Comparison of ENCODE assay signal across 24 cellular contexts in the genomic region with DNA sequence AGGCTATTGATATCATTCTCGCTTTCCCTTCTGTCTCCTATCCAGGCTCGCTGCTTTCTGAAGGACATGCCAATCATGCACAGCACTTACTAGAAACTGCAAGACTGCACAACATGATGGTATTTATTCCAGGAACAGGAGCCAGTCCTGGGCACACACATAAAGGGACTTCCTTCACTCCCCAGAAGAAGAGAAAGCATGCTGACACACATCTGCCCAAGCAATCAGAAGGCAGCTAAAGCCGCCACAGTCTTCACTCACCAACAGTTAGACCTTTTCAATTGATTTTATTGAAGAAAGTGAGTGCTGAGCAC.
DNase-seq lines count a peak whose midpoint lies in the region; ATAC-seq and TF ChIP-seq lines count a peak whose summit lies in the region.
"Had no signal": no experiment of that assay in that cellular context is flagged by ENCODE, and none has a peak within 500 bp of the region (broad histone marks: within the 10 kb centered on the region; RNA-seq: fewer than 3 reads in every experiment).

No MANE protein-coding gene starts in this region.

- H4K91ac ChIP-seq in neuronal stem cell (ENCODE audit: low read depth, low read length, poor library complexity) = no peak overlapping the region

- DNase-seq in SJCRH30 = no peak
- peak in 1 of 2 donors; percentile 16 for DNase-seq in fibroblast of lung (ENCODE audit: low read depth in 2 of 2)
- DNase-seq in neuronal stem cell (ENCODE audit: low spot score) = no peak
- DNase-seq in tibial artery = no peak
- DNase-seq in head of caudate nucleus = no peak
- no peak for DNase-seq in SW480 (ENCODE audit: low spot score)
- DNase-seq: activated CD4-positive, alpha-beta T cell treated with anti-CD3 and anti-CD28 coated beads, Interleukin-2, amount 10 ng/mL, durations not matched to agents 24 days and 14 days; activated gamma-delta T cell; activated naive CD8-positive, alpha-beta T cell treated with anti-CD3 and anti-CD28 coated beads, Interleukin-2, amount 10 ng/mL, durations not matched to agents 7 days and 5 days; activated T-cell treated with anti-CD3 and anti-CD28 coated beads, Interleukin-2, amount 50 U/mL, for 24 hours; DND-41; KG1; kidney; lower lobe of right lung; NCI-H1417 treated with DMSO at 0.1 percent for 48 hours; NCI-H2081 treated with DMSO at 0.1 percent for 48 hours; NCI-H226; NCI-H748 treated with DMSO at 0.1 percent for 48 hours; spleen; upper lobe of right lung; WERI-Rb-1 had no signal

- no peak overlapping the region for H2BK5ac ChIP-seq in neuronal stem cell (ENCODE audit: low read length)

- H4K20me1 ChIP-seq in fibroblast of lung (ENCODE audit: control insufficient read depth, extremely low read depth, insufficient read depth, low read length) = no peaks in the 10 kb centered on the region

- H3K27me3 ChIP-seq in SJCRH30 (no peaks in the 10 kb centered on the region), fibroblast of lung (ENCODE audit: control insufficient read depth, insufficient read depth, low read length) (no peaks in the 10 kb centered on the region), neuronal stem cell (ENCODE audit: control insufficient read depth in 3 of 3, insufficient read depth in 3 of 3, low read depth in 1 of 3, low read length in 3 of 3) (no peaks in the 10 kb centered on the region), tibial artery (no peaks in the 10 kb centered on the region)
- H3K27me3 ChIP-seq: ascending aorta, spleen, upper lobe of right lung had no signal

- TF ChIP-seq CTCF in fibroblast of lung (conservative IDR thresholded peaks at IDR 0.05 in 1 of 2, IDR thresholded peaks at IDR 0.05 in 1 of 2; ENCODE audit: low read depth in 1 of 2, low read length in 2 of 2) = no peak
- TF ChIP-seq CTCF in tibial artery (IDR thresholded peaks at IDR 0.05) = no peak

- no peak overlapping the region for H2BK120ac ChIP-seq in neuronal stem cell (ENCODE audit: low read depth, low read length)

- H2BK12ac ChIP-seq in neuronal stem cell (ENCODE audit: low read length) = no peak overlapping the region

- ATAC-seq in HG02840 (IDR thresholded peaks at IDR 0.05; ENCODE audit: low FRiP score, unreplicated experiment) = no peak
- ATAC-seq: HCT116, lower lobe of right lung, upper lobe of right lung had no signal

- H2BK15ac ChIP-seq in neuronal stem cell (ENCODE audit: low read length) = no peak overlapping the region

- no peak overlapping the region for H3K23ac ChIP-seq in neuronal stem cell (ENCODE audit: low read depth, low read length, poor library complexity)

- H3K79me2 ChIP-seq in fibroblast of lung (ENCODE audit: control insufficient read depth, insufficient read depth, low read length) = no peaks in the 10 kb centered on the region

- intact Hi-C loops in tibial artery (cut with DNase I; ENCODE audit: low total_unique reads) = no loop called here
- intact Hi-C loops in head of caudate nucleus (cut with DNase I) = no loop called here

- H4K8ac ChIP-seq in neuronal stem cell (ENCODE audit: low read depth, low read length) = no peak overlapping the region

- no peak overlapping the region for H3K4ac ChIP-seq in neuronal stem cell (ENCODE audit: low read length)

- peak overlapping the region; percentile 13 for H3K4me2 ChIP-seq in fibroblast of lung (ENCODE audit: extremely low read depth, insufficient read depth, low read length)
- no peak overlapping the region for H3K4me2 ChIP-seq in neuronal stem cell (ENCODE audit: insufficient read depth, low read length, poor library complexity, severe bottlenecking)

- H3K9me3 ChIP-seq in SJCRH30 (replicated peaks) (0 out of 2 replicates have a peak, but pooled peaks cover 3% of the 10 kb centered on the region), fibroblast of lung (ENCODE audit: control insufficient read depth, insufficient read depth, low read depth, low read length) (no peaks in the 10 kb centered on the region), neuronal stem cell (replicated peaks in 1 of 2; ENCODE audit: control insufficient read depth in 2 of 2, insufficient read depth in 1 of 2, low read depth in 1 of 2, low read length in 2 of 2) (no peaks in the 10 kb centered on the region), tibial artery (no peaks in the 10 kb centered on the region)
- H3K9me3 ChIP-seq: ascending aorta, lower lobe of right lung, upper lobe of right lung had no signal

- H3K4me1 ChIP-seq in SJCRH30 = peaks cover 6% of the 10 kb centered on the region
- no peaks in the 10 kb centered on the region for H3K4me1 ChIP-seq in fibroblast of lung (ENCODE audit: control insufficient read depth, extremely low read depth, insufficient read depth, low read length)
- peaks cover 0 to 3% of the 10 kb centered on the region in 2 donors for H3K4me1 ChIP-seq in neuronal stem cell (ENCODE audit: control insufficient read depth in 2 of 2, insufficient read depth in 1 of 2, low read depth in 1 of 2, low read length in 2 of 2)
- H3K4me1 ChIP-seq in tibial artery = peaks cover 0 to 3% (median 0%) of the 10 kb centered on the region in 4 donors
- H3K4me1 ChIP-seq: ascending aorta, lower lobe of right lung, spleen, upper lobe of right lung had no signal

- H3K4me3 ChIP-seq in SJCRH30 (peak overlapping the region; percentile 44), fibroblast of lung (replicated peaks in 1 of 4; ENCODE audit: control extremely low read depth in 1 of 4, insufficient read depth in 1 of 4, low read depth in 3 of 4, low read length in 4 of 4) (peak overlapping the region in 2 of 4 experiments; percentile 15 to 33), neuronal stem cell (ENCODE audit: low read length in 2 of 2) (no peak overlapping the region), tibial artery (peak overlapping the region; percentile 7 to 24)
- H3K4me3 ChIP-seq: ascending aorta, lower lobe of right lung, spleen, upper lobe of right lung had no signal

- H3K27ac ChIP-seq in SJCRH30 (peak overlapping the region; percentile 71), fibroblast of lung (ENCODE audit: insufficient read depth, low read length) (no peak overlapping the region), neuronal stem cell (replicated peaks; ENCODE audit: low read length) (no peak overlapping the region), tibial artery (no peak overlapping the region)
- H3K27ac ChIP-seq: ascending aorta, lower lobe of right lung, upper lobe of right lung, WERI-Rb-1 had no signal

- H3K18ac ChIP-seq in neuronal stem cell (ENCODE audit: low read length) = no peak overlapping the region

- no peak overlapping the region for H3K14ac ChIP-seq in neuronal stem cell (ENCODE audit: low read length)

- H3K79me1 ChIP-seq in neuronal stem cell (ENCODE audit: low read depth, low read length) = no peaks in the 10 kb centered on the region

- H3K9ac ChIP-seq in fibroblast of lung (ENCODE audit: insufficient read depth, low read length) = no peak overlapping the region
- H3K9ac ChIP-seq in neuronal stem cell (ENCODE audit: low read depth, low read length, poor library complexity) = no peak overlapping the region

- no peaks in the 10 kb centered on the region for H3K36me3 ChIP-seq in SJCRH30
- no peaks in the 10 kb centered on the region for H3K36me3 ChIP-seq in fibroblast of lung (ENCODE audit: control insufficient read depth, insufficient read depth, low read length)
- no peaks in the 10 kb centered on the region for H3K36me3 ChIP-seq in neuronal stem cell (replicated peaks in 1 of 2; ENCODE audit: control insufficient read depth in 2 of 2, insufficient read depth in 2 of 2, low read length in 2 of 2)
- H3K36me3 ChIP-seq in tibial artery = no peaks in the 10 kb centered on the region
- H3K36me3 ChIP-seq: ascending aorta, lower lobe of right lung, spleen, upper lobe of right lung, WERI-Rb-1 had no signal

- H2AK5ac ChIP-seq in neuronal stem cell (ENCODE audit: low read depth, low read length) = no peak overlapping the region

- WGBS in neuronal stem cell (ENCODE audit: extremely low coverage in 2 of 2, insufficient read length in 2 of 2, insufficient replicate concordance in 1 of 2), 2 donors = no CpG with 5 or more reads among the region's 3 CpGs

- H2AFZ ChIP-seq in fibroblast of lung (ENCODE audit: low read length) (peak overlapping the region; percentile 22), neuronal stem cell (ENCODE audit: low read length) (peak overlapping the region; percentile 27)

Comparison
In these comparisons a context has a peak if more than half of its experiments do, and no peak if none do; other contexts are left out.
1. H3K4me3 ChIP-seq: peak in SJCRH30 (single experiment) and tibial artery (2 of 2); none in neuronal stem cell (0 of 2).